Comparison of ENCODE assay signal across 1 cellular context in genomic region chr12:93134893-93135285, GRCh38.
TF ChIP-seq lines count a peak whose summit lies in the region.

No MANE protein-coding gene starts in this region.

TF ChIP-seq in HepG2, 621 proteins besides CTCF, POLR2A, EP300 and RAD21 (continued from another document and continues in another):
- TF ChIP-seq, protein P1, sequence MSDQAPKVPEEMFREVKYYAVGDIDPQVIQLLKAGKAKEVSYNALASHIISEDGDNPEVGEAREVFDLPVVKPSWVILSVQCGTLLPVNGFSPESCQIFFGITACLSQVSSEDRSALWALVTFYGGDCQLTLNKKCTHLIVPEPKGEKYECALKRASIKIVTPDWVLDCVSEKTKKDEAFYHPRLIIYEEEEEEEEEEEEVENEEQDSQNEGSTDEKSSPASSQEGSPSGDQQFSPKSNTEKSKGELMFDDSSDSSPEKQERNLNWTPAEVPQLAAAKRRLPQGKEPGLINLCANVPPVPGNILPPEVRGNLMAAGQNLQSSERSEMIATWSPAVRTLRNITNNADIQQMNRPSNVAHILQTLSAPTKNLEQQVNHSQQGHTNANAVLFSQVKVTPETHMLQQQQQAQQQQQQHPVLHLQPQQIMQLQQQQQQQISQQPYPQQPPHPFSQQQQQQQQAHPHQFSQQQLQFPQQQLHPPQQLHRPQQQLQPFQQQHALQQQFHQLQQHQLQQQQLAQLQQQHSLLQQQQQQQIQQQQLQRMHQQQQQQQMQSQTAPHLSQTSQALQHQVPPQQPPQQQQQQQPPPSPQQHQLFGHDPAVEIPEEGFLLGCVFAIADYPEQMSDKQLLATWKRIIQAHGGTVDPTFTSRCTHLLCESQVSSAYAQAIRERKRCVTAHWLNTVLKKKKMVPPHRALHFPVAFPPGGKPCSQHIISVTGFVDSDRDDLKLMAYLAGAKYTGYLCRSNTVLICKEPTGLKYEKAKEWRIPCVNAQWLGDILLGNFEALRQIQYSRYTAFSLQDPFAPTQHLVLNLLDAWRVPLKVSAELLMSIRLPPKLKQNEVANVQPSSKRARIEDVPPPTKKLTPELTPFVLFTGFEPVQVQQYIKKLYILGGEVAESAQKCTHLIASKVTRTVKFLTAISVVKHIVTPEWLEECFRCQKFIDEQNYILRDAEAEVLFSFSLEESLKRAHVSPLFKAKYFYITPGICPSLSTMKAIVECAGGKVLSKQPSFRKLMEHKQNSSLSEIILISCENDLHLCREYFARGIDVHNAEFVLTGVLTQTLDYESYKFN (CRISPR knock-in tag; conservative IDR thresholded peaks at IDR 0.05): no peak; the same call in 1 of the 2 replicates
- TF ChIP-seq ZNF747 (CRISPR knock-in tag; IDR thresholded peaks at IDR 0.05; ENCODE audit: borderline replicate concordance) (0 out of 2 replicates have a peak, but pooled peaks have one; percentile 61), PHF21A (CRISPR knock-in tag; IDR thresholded peaks at IDR 0.05) (no peak), SMARCC2 (IDR thresholded peaks at IDR 0.05) (no peak), LCORL (IDR thresholded peaks at IDR 0.05) (no peak), LCORL (CRISPR knock-in tag; IDR thresholded peaks at IDR 0.05) (peak; percentile 55; the same call in 1 of the 2 replicates), ZSCAN30 (CRISPR knock-in tag; IDR thresholded peaks at IDR 0.05) (no peak), ZNF749 (CRISPR knock-in tag; IDR thresholded peaks at IDR 0.05; ENCODE audit: borderline replicate concordance) (no peak), PLRG1 (conservative IDR thresholded peaks at IDR 0.05) (no peak), ZFP36L1 (CRISPR knock-in tag; IDR thresholded peaks at IDR 0.05) (0 out of 2 replicates have a peak, but pooled peaks have one; percentile 3), SMAD1 (CRISPR knock-in tag; IDR thresholded peaks at IDR 0.05; ENCODE audit: borderline replicate concordance, low read depth) (no peak), FOXK1 (CRISPR knock-in tag; IDR thresholded peaks at IDR 0.05; ENCODE audit: borderline replicate concordance, low read depth) (peak; percentile 44; the same call in 1 of the 2 replicates), ATF1 (CRISPR knock-in tag; IDR thresholded peaks at IDR 0.05) (no peak), ZNF788 (CRISPR knock-in tag; IDR thresholded peaks at IDR 0.05; ENCODE audit: borderline replicate concordance) (peak; percentile 28; the same call in 1 of the 2 replicates), MTERF4 (CRISPR knock-in tag; IDR thresholded peaks at IDR 0.05) (no peak), HNRNPLL (IDR thresholded peaks at IDR 0.05; ENCODE audit: low read depth, low read length, poor library complexity, severe bottlenecking) (no peak), CSRNP1 (CRISPR knock-in tag; IDR thresholded peaks at IDR 0.05) (peak; percentile 57; the same call in 1 of the 2 replicates), TMF1 (CRISPR knock-in tag; IDR thresholded peaks at IDR 0.05; ENCODE audit: low read depth) (no peak), SP1 (IDR thresholded peaks at IDR 0.05) (no peak), SP1 (CRISPR knock-in tag; IDR thresholded peaks at IDR 0.05) (no peak), ZNF225 (CRISPR knock-in tag; IDR thresholded peaks at IDR 0.05) (no peak), MLXIP (CRISPR knock-in tag; IDR thresholded peaks at IDR 0.05; ENCODE audit: borderline replicate concordance) (no peak), NFE2L1 (CRISPR knock-in tag; IDR thresholded peaks at IDR 0.05; ENCODE audit: borderline replicate concordance) (no peak), ZNF709 (CRISPR knock-in tag; IDR thresholded peaks at IDR 0.05) (no peak), MBD4 (IDR thresholded peaks at IDR 0.05; ENCODE audit: borderline replicate concordance, low read length) (0 out of 2 replicates have a peak, but pooled peaks have one; percentile 23)
- TF ChIP-seq, protein P2, sequence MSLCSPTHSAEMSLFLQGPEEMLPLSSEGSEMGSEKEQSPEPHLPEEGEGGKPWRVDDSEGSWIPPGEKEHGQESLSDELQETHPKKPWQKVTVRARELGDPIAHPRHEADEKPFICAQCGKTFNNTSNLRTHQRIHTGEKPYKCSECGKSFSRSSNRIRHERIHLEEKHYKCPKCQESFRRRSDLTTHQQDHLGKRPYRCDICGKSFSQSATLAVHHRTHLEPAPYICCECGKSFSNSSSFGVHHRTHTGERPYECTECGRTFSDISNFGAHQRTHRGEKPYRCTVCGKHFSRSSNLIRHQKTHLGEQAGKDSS (CRISPR knock-in tag; IDR thresholded peaks at IDR 0.05; ENCODE audit: borderline replicate concordance, low read depth): no peak
- TF ChIP-seq, protein P3, sequence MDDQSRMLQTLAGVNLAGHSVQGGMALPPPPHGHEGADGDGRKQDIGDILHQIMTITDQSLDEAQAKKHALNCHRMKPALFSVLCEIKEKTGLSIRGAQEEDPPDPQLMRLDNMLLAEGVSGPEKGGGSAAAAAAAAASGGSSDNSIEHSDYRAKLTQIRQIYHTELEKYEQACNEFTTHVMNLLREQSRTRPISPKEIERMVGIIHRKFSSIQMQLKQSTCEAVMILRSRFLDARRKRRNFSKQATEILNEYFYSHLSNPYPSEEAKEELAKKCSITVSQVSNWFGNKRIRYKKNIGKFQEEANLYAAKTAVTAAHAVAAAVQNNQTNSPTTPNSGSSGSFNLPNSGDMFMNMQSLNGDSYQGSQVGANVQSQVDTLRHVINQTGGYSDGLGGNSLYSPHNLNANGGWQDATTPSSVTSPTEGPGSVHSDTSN (CRISPR knock-in tag; IDR thresholded peaks at IDR 0.05; ENCODE audit: borderline replicate concordance): no peak
- TF ChIP-seq, protein P4, sequence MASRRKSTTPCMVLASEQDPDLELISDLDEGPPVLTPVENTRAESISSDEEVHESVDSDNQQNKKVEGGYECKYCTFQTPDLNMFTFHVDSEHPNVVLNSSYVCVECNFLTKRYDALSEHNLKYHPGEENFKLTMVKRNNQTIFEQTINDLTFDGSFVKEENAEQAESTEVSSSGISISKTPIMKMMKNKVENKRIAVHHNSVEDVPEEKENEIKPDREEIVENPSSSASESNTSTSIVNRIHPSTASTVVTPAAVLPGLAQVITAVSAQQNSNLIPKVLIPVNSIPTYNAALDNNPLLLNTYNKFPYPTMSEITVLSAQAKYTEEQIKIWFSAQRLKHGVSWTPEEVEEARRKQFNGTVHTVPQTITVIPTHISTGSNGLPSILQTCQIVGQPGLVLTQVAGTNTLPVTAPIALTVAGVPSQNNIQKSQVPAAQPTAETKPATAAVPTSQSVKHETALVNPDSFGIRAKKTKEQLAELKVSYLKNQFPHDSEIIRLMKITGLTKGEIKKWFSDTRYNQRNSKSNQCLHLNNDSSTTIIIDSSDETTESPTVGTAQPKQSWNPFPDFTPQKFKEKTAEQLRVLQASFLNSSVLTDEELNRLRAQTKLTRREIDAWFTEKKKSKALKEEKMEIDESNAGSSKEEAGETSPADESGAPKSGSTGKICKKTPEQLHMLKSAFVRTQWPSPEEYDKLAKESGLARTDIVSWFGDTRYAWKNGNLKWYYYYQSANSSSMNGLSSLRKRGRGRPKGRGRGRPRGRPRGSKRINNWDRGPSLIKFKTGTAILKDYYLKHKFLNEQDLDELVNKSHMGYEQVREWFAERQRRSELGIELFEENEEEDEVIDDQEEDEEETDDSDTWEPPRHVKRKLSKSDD (CRISPR knock-in tag; IDR thresholded peaks at IDR 0.05; ENCODE audit: low read depth): no peak
- TF ChIP-seq, protein P5, sequence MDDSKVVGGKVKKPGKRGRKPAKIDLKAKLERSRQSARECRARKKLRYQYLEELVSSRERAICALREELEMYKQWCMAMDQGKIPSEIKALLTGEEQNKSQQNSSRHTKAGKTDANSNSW (CRISPR knock-in tag; IDR thresholded peaks at IDR 0.05; ENCODE audit: borderline replicate concordance): no peak
- TF ChIP-seq, protein P6, sequence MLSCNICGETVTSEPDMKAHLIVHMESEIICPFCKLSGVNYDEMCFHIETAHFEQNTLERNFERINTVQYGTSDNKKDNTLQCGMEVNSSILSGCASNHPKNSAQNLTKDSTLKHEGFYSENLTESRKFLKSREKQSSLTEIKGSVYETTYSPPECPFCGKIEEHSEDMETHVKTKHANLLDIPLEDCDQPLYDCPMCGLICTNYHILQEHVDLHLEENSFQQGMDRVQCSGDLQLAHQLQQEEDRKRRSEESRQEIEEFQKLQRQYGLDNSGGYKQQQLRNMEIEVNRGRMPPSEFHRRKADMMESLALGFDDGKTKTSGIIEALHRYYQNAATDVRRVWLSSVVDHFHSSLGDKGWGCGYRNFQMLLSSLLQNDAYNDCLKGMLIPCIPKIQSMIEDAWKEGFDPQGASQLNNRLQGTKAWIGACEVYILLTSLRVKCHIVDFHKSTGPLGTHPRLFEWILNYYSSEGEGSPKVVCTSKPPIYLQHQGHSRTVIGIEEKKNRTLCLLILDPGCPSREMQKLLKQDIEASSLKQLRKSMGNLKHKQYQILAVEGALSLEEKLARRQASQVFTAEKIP (CRISPR knock-in tag; IDR thresholded peaks at IDR 0.05; ENCODE audit: borderline replicate concordance): no peak
- TF ChIP-seq, protein P7, sequence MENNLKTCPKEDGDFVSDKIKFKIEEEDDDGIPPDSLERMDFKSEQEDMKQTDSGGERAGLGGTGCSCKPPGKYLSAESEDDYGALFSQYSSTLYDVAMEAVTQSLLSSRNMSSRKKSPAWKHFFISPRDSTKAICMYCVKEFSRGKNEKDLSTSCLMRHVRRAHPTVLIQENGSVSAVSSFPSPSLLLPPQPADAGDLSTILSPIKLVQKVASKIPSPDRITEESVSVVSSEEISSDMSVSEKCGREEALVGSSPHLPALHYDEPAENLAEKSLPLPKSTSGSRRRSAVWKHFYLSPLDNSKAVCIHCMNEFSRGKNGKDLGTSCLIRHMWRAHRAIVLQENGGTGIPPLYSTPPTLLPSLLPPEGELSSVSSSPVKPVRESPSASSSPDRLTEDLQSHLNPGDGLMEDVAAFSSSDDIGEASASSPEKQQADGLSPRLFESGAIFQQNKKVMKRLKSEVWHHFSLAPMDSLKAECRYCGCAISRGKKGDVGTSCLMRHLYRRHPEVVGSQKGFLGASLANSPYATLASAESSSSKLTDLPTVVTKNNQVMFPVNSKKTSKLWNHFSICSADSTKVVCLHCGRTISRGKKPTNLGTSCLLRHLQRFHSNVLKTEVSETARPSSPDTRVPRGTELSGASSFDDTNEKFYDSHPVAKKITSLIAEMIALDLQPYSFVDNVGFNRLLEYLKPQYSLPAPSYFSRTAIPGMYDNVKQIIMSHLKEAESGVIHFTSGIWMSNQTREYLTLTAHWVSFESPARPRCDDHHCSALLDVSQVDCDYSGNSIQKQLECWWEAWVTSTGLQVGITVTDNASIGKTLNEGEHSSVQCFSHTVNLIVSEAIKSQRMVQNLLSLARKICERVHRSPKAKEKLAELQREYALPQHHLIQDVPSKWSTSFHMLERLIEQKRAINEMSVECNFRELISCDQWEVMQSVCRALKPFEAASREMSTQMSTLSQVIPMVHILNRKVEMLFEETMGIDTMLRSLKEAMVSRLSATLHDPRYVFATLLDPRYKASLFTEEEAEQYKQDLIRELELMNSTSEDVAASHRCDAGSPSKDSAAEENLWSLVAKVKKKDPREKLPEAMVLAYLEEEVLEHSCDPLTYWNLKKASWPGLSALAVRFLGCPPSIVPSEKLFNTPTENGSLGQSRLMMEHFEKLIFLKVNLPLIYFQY (CRISPR knock-in tag; IDR thresholded peaks at IDR 0.05; ENCODE audit: borderline replicate concordance): no peak
- TF ChIP-seq, protein P8, sequence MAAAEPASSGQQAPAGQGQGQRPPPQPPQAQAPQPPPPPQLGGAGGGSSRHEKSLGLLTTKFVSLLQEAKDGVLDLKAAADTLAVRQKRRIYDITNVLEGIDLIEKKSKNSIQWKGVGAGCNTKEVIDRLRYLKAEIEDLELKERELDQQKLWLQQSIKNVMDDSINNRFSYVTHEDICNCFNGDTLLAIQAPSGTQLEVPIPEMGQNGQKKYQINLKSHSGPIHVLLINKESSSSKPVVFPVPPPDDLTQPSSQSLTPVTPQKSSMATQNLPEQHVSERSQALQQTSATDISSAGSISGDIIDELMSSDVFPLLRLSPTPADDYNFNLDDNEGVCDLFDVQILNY (CRISPR knock-in tag; conservative IDR thresholded peaks at IDR 0.05): no peak
